ENCODE assay signal across 14 cellular contexts in the genomic region with DNA sequence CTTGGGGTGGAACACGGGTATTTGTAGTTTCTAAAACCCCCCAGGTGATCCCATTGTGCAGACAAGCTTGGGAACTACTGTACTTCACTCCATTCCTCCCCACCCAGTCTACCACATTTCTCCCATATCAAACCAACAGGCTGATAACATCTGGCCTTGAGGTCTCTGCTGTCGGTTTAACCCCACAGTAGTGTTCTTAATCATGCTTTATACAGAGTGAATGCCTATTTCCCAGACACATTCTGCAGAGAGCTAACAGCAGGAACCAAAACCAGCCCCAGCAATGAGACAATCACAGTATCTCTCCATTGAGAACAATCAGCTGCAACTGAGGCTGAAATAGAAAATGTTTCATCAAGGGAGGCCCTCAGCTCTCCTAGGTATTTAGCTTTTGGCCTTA.
DNase-seq lines count a peak whose midpoint lies in the region; ATAC-seq and TF ChIP-seq lines count a peak whose summit lies in the region.
"Had no signal": no experiment of that assay in that cellular context is flagged by ENCODE, and none has a peak within 500 bp of the region (broad histone marks: within the 10 kb centered on the region; RNA-seq: fewer than 3 reads in every experiment).

No MANE protein-coding gene starts in this region.

- peaks cover 2% of the 10 kb centered on the region for H3K4me1 Mint-ChIP-seq in progenitor cell of endocrine pancreas (ENCODE audit: low read depth)

- TF ChIP-seq EP300 in sigmoid colon (IDR thresholded peaks at IDR 0.05) = no peak

- DNase-seq in amniotic epithelial cell (ENCODE audit: low read depth) (peak; percentile 87), progenitor cell of endocrine pancreas (ENCODE audit: low spot score, unreplicated experiment) (no peak), OCI-LY7 (ENCODE audit: low spot score) (no peak), sigmoid colon (no peak)
- no peak for DNase-seq in activated naive CD4-positive, alpha-beta T cell treated with anti-CD3 and anti-CD28 coated beads, Interleukin-2, amount 50 U/mL, for 72 hours (ENCODE audit: low spot score in 2 of 2)
- DNase-seq: Caco-2, hypothalamus, Karpas-422, midbrain, NCI-H2081, PC-3 had no signal

- TF ChIP-seq CTCF in progenitor cell of endocrine pancreas (IDR thresholded peaks at IDR 0.05; ENCODE audit: unreplicated experiment) (no peak), OCI-LY7 (conservative IDR thresholded peaks at IDR 0.05; ENCODE audit: low read length) (no peak), sigmoid colon (IDR thresholded peaks at IDR 0.05) (no peak)

- ATAC-seq in GM19328 (IDR thresholded peaks at IDR 0.05; ENCODE audit: unreplicated experiment) (peak; percentile 53), HG02885 (IDR thresholded peaks at IDR 0.05; ENCODE audit: poor library complexity, unreplicated experiment) (peak; percentile 78)
- ATAC-seq in activated naive CD4-positive, alpha-beta T cell treated with anti-CD3 and anti-CD28 coated beads, Interleukin-2, amount 50 U/mL, for 72 hours = no peak
- ATAC-seq: PC-3 had no signal

- no peaks in the 10 kb centered on the region for H3K9me3 Mint-ChIP-seq in progenitor cell of endocrine pancreas (ENCODE audit: low read depth)
- no peaks in the 10 kb centered on the region for H3K9me3 Mint-ChIP-seq in activated naive CD4-positive, alpha-beta T cell treated with anti-CD3 and anti-CD28 coated beads, Interleukin-2, amount 50 U/mL, for 72 hours

- peak overlapping the region; percentile 22 for H3K27ac Mint-ChIP-seq in progenitor cell of endocrine pancreas
- H3K27ac Mint-ChIP-seq in activated naive CD4-positive, alpha-beta T cell treated with anti-CD3 and anti-CD28 coated beads, Interleukin-2, amount 50 U/mL, for 72 hours = no peak overlapping the region

- no peaks in the 10 kb centered on the region for H3K79me2 ChIP-seq in OCI-LY7 (ENCODE audit: insufficient read depth, low read depth, low read length)

- H3K4me2 ChIP-seq in OCI-LY7 (ENCODE audit: low read length) = no peak overlapping the region

- no peaks in the 10 kb centered on the region for H3K27me3 Mint-ChIP-seq in progenitor cell of endocrine pancreas

- POLR2A ChIA-PET in OCI-LY7 (lab: Charles Lee) = no interaction called here

- H3K36me3 Mint-ChIP-seq in progenitor cell of endocrine pancreas (ENCODE audit: insufficient read depth) = no peaks in the 10 kb centered on the region
- no peaks in the 10 kb centered on the region for H3K36me3 Mint-ChIP-seq in activated naive CD4-positive, alpha-beta T cell treated with anti-CD3 and anti-CD28 coated beads, Interleukin-2, amount 50 U/mL, for 72 hours

- H3K4me1 ChIP-seq in OCI-LY7 (ENCODE audit: insufficient read depth, low read length, poor library complexity, severe bottlenecking) (no peaks in the 10 kb centered on the region), sigmoid colon (peaks cover 0 to 14% (median 0%) of the 10 kb centered on the region in 4 donors)
- H3K4me1 ChIP-seq: Caco-2 had no signal

- H3K9me3 ChIP-seq in OCI-LY7 (ENCODE audit: low read length) (no peaks in the 10 kb centered on the region), sigmoid colon (no peaks in the 10 kb centered on the region)
- H3K9me3 ChIP-seq: Caco-2 had no signal

- no peaks in the 10 kb centered on the region for H4K20me1 ChIP-seq in OCI-LY7 (ENCODE audit: insufficient read depth, low read length)

- no peaks in the 10 kb centered on the region for H3K9me2 ChIP-seq in OCI-LY7 (ENCODE audit: insufficient read depth, low read length)

- H3K4me3 ChIP-seq in OCI-LY7 (ENCODE audit: low read depth, low read length, poor library complexity, severe bottlenecking) = no peak overlapping the region
- H3K4me3 ChIP-seq in sigmoid colon = no peak overlapping the region
- H3K4me3 ChIP-seq: skin epidermis had no signal

- TF ChIP-seq POLR2A in sigmoid colon (IDR thresholded peaks at IDR 0.05) = no peak

- intact Hi-C loops in OCI-LY7 (cut with micrococcal nuclease; ENCODE audit: unreplicated experiment) (no loop called here), sigmoid colon (cut with DNase I) (loop anchor here (5.0 kb wide), 1 partner anchor 99 kb away; no protein-coding TSS in a partner anchor)

- BruUV-seq in OCI-LY7 (replicated peaks; lab: Mats Ljungman, UMichigan) = no TSS peak

- H3K27ac ChIP-seq in OCI-LY7 (ENCODE audit: low read depth, low read length, poor library complexity, severe bottlenecking) (no peak overlapping the region), sigmoid colon (peak overlapping the region in 1 of 4 donors; percentile 12)

- no peak overlapping the region for H3K4me3 Mint-ChIP-seq in progenitor cell of endocrine pancreas (ENCODE audit: low read depth)

- CTCF ChIA-PET in OCI-LY7 (lab: Charles Lee; ENCODE audit: unreplicated experiment) = no interaction called here

- H2AFZ ChIP-seq in OCI-LY7 (ENCODE audit: low read length) = no peak overlapping the region

- no peaks in the 10 kb centered on the region for H3K36me3 ChIP-seq in OCI-LY7 (ENCODE audit: insufficient read depth, low read length)
- H3K36me3 ChIP-seq in sigmoid colon = no peaks in the 10 kb centered on the region

- 51 to 74% methylated on average over 2 of the region's 2 CpGs for WGBS in sigmoid colon, 2 donors

- no peaks in the 10 kb centered on the region for H3K27me3 ChIP-seq in sigmoid colon

Comparison
In these comparisons a context has a peak if more than half of its experiments do, and no peak if none do; other contexts are left out.
1. ATAC-seq: peak in GM19328 (single experiment) and HG02885 (single experiment); none in activated naive CD4-positive, alpha-beta T cell treated with anti-CD3 and anti-CD28 coated beads, Interleukin-2, amount 50 U/mL, for 72 hours (0 of 2).